Comparison of ENCODE assay signal across 17 cellular contexts in genomic region chr10:11207276-11207809, GRCh38.
DNase-seq lines count a peak whose midpoint lies in the region; ATAC-seq, FAIRE-seq and TF ChIP-seq lines count a peak whose summit lies in the region.
"Had no signal": no experiment of that assay in that cellular context is flagged by ENCODE, and none has a peak within 500 bp of the region (broad histone marks: within the 10 kb centered on the region; RNA-seq: fewer than 3 reads in every experiment).

No MANE protein-coding gene starts in this region.

- TF ChIP-seq CTCF in GM12878 (IDR thresholded peaks at IDR 0.05 in 2 of 3, conservative IDR thresholded peaks at IDR 0.05 in 1 of 3; ENCODE audit: control insufficient read depth in 2 of 3, extremely low read depth in 1 of 3, insufficient read depth in 1 of 3, low read depth in 3 of 3, low read length in 3 of 3) (no peak), chondrocyte (IDR thresholded peaks at IDR 0.05) (no peak)

- no peak overlapping the region for H3K4me3 Mint-ChIP-seq in chondrocyte (ENCODE audit: unreplicated experiment)
- H3K4me3 Mint-ChIP-seq: nephron progenitor cell had no signal

- POLR2A ChIA-PET in GM12878 (lab: Charles Lee): interaction anchor here (0.6 to 1.5 kb wide), 5 partner anchors 9 to 39 kb away, joined by 3 to 4 read pairs (median 3); no protein-coding TSS in a partner anchor

- no peak overlapping the region for H2BK5ac ChIP-seq in trophoblast cell (ENCODE audit: low read depth, low read length, poor library complexity)

- no peak overlapping the region for H2BK120ac ChIP-seq in trophoblast cell (ENCODE audit: insufficient read depth, low read length, poor library complexity)

- no peak overlapping the region for H2AK5ac ChIP-seq in trophoblast cell (ENCODE audit: low read length)

- no peak for TF ChIP-seq EP300 in GM12878 (IDR thresholded peaks at IDR 0.05; ENCODE audit: borderline replicate concordance in 1 of 2, control insufficient read depth in 1 of 2, low read depth in 2 of 2, low read length in 2 of 2)

- H3K4me1 Mint-ChIP-seq in chondrocyte (ENCODE audit: low read depth): peaks cover 15% of the 10 kb centered on the region

- H3K9ac ChIP-seq in GM12878 (ENCODE audit: control insufficient read depth, insufficient read depth, low read length): no peak overlapping the region
- H3K9ac ChIP-seq in trophoblast cell (ENCODE audit: low read length): no peak overlapping the region

- no peak overlapping the region for H4K12ac ChIP-seq in trophoblast cell (ENCODE audit: low read depth, low read length)

- H2BK12ac ChIP-seq in trophoblast cell (ENCODE audit: low read length): peak overlapping the region; percentile 30

- H3K4me3 ChIP-seq in GM12878 (no peak overlapping the region), trophoblast cell (ENCODE audit: low read depth, low read length) (no peak overlapping the region)
- H3K4me3 ChIP-seq: HAP-1, sigmoid colon, stomach had no signal

- H3K27ac ChIP-seq in KOPT-K1 (ENCODE audit: low read depth, low read length, poor library complexity, severe bottlenecking) (peak overlapping the region; percentile 80), GM12878 (ENCODE audit: control insufficient read depth, insufficient read depth) (peak overlapping the region; percentile 92), trophoblast cell (ENCODE audit: low read depth, low read length) (no peak overlapping the region)
- H3K27ac ChIP-seq: 22Rv1, sigmoid colon, stomach had no signal

- TF ChIP-seq POLR2A in GM12878 (IDR thresholded peaks at IDR 0.05; ENCODE audit: low read depth, low read length): no peak; the same call in none of the 2 replicates

- H3K4ac ChIP-seq in trophoblast cell (ENCODE audit: low read depth, low read length): no peak overlapping the region

- no peak overlapping the region for H3K23ac ChIP-seq in trophoblast cell (ENCODE audit: low read length)

- H3K27ac Mint-ChIP-seq in chondrocyte (ENCODE audit: unreplicated experiment): no peak overlapping the region
- H3K27ac Mint-ChIP-seq: nephron progenitor cell had no signal

- H3K27me3 ChIP-seq in GM12878 (replicated peaks in 1 of 2; ENCODE audit: control insufficient read depth in 2 of 2, insufficient read depth in 2 of 2, low read length in 1 of 2): no peaks in the 10 kb centered on the region
- no peaks in the 10 kb centered on the region for H3K27me3 ChIP-seq in trophoblast cell (ENCODE audit: insufficient read depth, low read length)
- H3K27me3 ChIP-seq: sigmoid colon, stomach had no signal

- no peak overlapping the region for H2AFZ ChIP-seq in GM12878 (ENCODE audit: control insufficient read depth, low read depth, low read length)
- H2AFZ ChIP-seq in trophoblast cell (ENCODE audit: insufficient read depth, low read length, poor library complexity): no peak overlapping the region

- no peaks in the 10 kb centered on the region for H3K27me3 Mint-ChIP-seq in chondrocyte (ENCODE audit: low read depth)

- CTCF ChIA-PET in GM12878 (lab: Yijun Ruan, JAX): interaction anchor here (1.2 to 1.7 kb wide), 4 partner anchors 19 to 63 kb away, joined by 3 to 6 read pairs (median 4); no protein-coding TSS in a partner anchor

- H3K18ac ChIP-seq in trophoblast cell (ENCODE audit: low read length): no peak overlapping the region

- DNase-seq in NCI-H82 (lab: John Stamatoyannopoulos, UW): peak; percentile 24
- DNase-seq in NCI-H82 treated with DMSO at 0.1 percent for 48 hours (lab: John Stamatoyannopoulos, UW; ENCODE audit: unreplicated experiment): no peak
- DNase-seq in GM12878 (ENCODE audit: low read depth, low spot score): no peak
- DNase-seq in trophoblast cell: no peak
- DNase-seq in chondrocyte (ENCODE audit: low spot score): no peak
- DNase-seq in SK-N-DZ (ENCODE audit: low spot score): no peak
- DNase-seq: activated CD4-positive, CD25-positive, alpha-beta regulatory T cell treated with anti-CD3 and anti-CD28 coated beads, Interleukin-2, amount 50 U/mL, for 72 hours; NCI-H2081; NCI-H526; nephron progenitor cell; sigmoid colon; stomach had no signal

- intact Hi-C loops in GM12878 (cut with micrococcal nuclease; ENCODE audit: unreplicated experiment): no loop called here

- no peak overlapping the region for H4K91ac ChIP-seq in trophoblast cell (ENCODE audit: low read depth, low read length)

- in situ Hi-C loops in GM12878 (cut with MboI): no loop called here

- H4K8ac ChIP-seq in trophoblast cell (ENCODE audit: low read depth, low read length): no peak overlapping the region

- no peak for FAIRE-seq in GM12878 (lab: Jason Lieb, UNC)
- FAIRE-seq: RCC 7860 had no signal

- WGBS in GM12878 (ENCODE audit: insufficient coverage, insufficient replicate concordance, low lambda C conversion rate, missing lambda C conversion rate): 89% methylated on average over 18 of the region's 18 CpGs
- no CpG with 5 or more reads among the region's 18 CpGs for WGBS in trophoblast cell (ENCODE audit: extremely low coverage, insufficient coverage, insufficient read length)

- H3K4me2 ChIP-seq in GM12878 (ENCODE audit: control insufficient read depth, insufficient read depth) (peak overlapping the region; percentile 11; the same call in 1 of the 2 replicates), trophoblast cell (ENCODE audit: low read length) (no peak overlapping the region)

- H3K14ac ChIP-seq in trophoblast cell (ENCODE audit: low read length): no peak overlapping the region

- peaks cover 62% of the 10 kb centered on the region for H3K4me1 ChIP-seq in GM12878 (ENCODE audit: control insufficient read depth, insufficient read depth, low read length)
- H3K4me1 ChIP-seq in trophoblast cell (ENCODE audit: control insufficient read depth in 1 of 2, insufficient read depth in 2 of 2, low read length in 2 of 2): peaks cover 10 to 13% of the 10 kb centered on the region in 2 experiments

- RAD21 ChIA-PET in GM12878 (lab: Charles Lee; ENCODE audit: unreplicated experiment): interaction anchor here (1.4 to 1.8 kb wide), 3 partner anchors 19 to 63 kb away, joined by 3 to 6 read pairs (median 5); no protein-coding TSS in a partner anchor

- BruUV-seq in GM12878 (replicated peaks; lab: Mats Ljungman, UMichigan): no TSS peak

- no peaks in the 10 kb centered on the region for H3K79me1 ChIP-seq in trophoblast cell (ENCODE audit: low read length)

- H3K36me3 ChIP-seq in KOPT-K1 (ENCODE audit: insufficient read depth, low read length) (peaks cover 79% of the 10 kb centered on the region), GM12878 (ENCODE audit: control insufficient read depth in 2 of 2, insufficient read depth in 2 of 2, low read length in 1 of 2) (peaks cover 17 to 45% of the 10 kb centered on the region in 2 experiments), trophoblast cell (ENCODE audit: control insufficient read depth in 1 of 2, insufficient read depth in 2 of 2, low read length in 2 of 2) (no peaks in the 10 kb centered on the region)
- H3K36me3 ChIP-seq: HAP-1 had no signal

- SMC1A ChIA-PET in GM12878 (lab: Charles Lee; ENCODE audit: uncharacterized antibody, unreplicated experiment): interaction anchor here (0.7 to 2.3 kb wide), 8 partner anchors 8 to 41 kb away, joined by 3 to 13 read pairs (median 5); no protein-coding TSS in a partner anchor

- ATAC-seq in GM12878: no peak
- ATAC-seq in GM19023 (IDR thresholded peaks at IDR 0.05; ENCODE audit: unreplicated experiment): no peak

- peaks cover 4% of the 10 kb centered on the region for H4K20me1 ChIP-seq in GM12878 (ENCODE audit: control insufficient read depth, insufficient read depth)

- peaks cover 100% of the 10 kb centered on the region for H3K79me2 ChIP-seq in GM12878 (ENCODE audit: control insufficient read depth, insufficient read depth, low read length)
- H3K79me2 ChIP-seq in trophoblast cell (ENCODE audit: control insufficient read depth, insufficient read depth, low read length, poor library complexity): no peaks in the 10 kb centered on the region

- no peaks in the 10 kb centered on the region for H3K36me3 Mint-ChIP-seq in chondrocyte (ENCODE audit: low read depth)

- no peaks in the 10 kb centered on the region for H3K9me3 Mint-ChIP-seq in chondrocyte (ENCODE audit: low read depth)
- H3K9me3 Mint-ChIP-seq: nephron progenitor cell had no signal

- no peak for TF ChIP-seq RAD21 in GM12878 (IDR thresholded peaks at IDR 0.05; ENCODE audit: insufficient read depth, low read depth, low read length)

- H3K9me3 ChIP-seq in KOPT-K1 (ENCODE audit: insufficient read depth, low read length, poor library complexity, severe bottlenecking): no peaks in the 10 kb centered on the region
- H3K9me3 ChIP-seq in GM12878 (replicated peaks; ENCODE audit: control insufficient read depth, insufficient read depth, low read length): no peaks in the 10 kb centered on the region
- H3K9me3 ChIP-seq in trophoblast cell (ENCODE audit: insufficient read depth, low read depth, low read length): no peaks in the 10 kb centered on the region
- H3K9me3 ChIP-seq: HAP-1, sigmoid colon, stomach had no signal

TF ChIP-seq in GM12878, 131 proteins besides CTCF, POLR2A, EP300 and RAD21:
- TF ChIP-seq RAD51 (IDR thresholded peaks at IDR 0.05) (no peak), ESRRA (IDR thresholded peaks at IDR 0.05; ENCODE audit: low read length) (no peak), CHD1 (IDR thresholded peaks at IDR 0.05; ENCODE audit: low read depth, low read length) (no peak), YY1 (IDR thresholded peaks at IDR 0.05; ENCODE audit: low read depth, low read length) (no peak), LARP7 (IDR thresholded peaks at IDR 0.05) (no peak), MYB (IDR thresholded peaks at IDR 0.05; ENCODE audit: borderline replicate concordance, low read depth, low read length) (no peak), IKZF2 (IDR thresholded peaks at IDR 0.05) (no peak), SIN3A (IDR thresholded peaks at IDR 0.05; ENCODE audit: low read depth, low read length) (no peak), HDAC6 (IDR thresholded peaks at IDR 0.05; ENCODE audit: unreplicated experiment) (no peak), RELA (IDR thresholded peaks at IDR 0.05; ENCODE audit: borderline replicate concordance, partially characterized antibody) (no peak)
